Comparison of ENCODE assay signal across 25 cellular contexts in the genomic region with DNA sequence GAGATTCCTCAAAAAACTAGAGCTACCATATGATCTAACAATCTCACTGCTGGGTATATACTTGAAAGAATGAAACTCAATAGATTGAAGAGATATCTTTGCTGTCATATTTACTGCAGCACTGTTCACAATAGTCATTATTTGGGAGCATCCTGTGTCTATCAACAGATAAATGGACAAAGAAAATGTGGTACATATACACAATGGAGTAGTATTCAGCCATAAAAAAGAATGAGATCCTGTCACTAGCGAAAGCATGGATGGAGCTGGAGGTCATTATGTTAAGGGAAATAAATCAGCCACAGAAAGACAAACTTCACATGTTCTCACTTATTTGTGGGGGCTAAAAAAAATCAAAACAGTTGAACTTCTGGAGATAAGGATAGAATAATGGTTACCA.
"Had no signal": no experiment of that assay in that cellular context is flagged by ENCODE, and none has a peak within 500 bp of the region (broad histone marks: within the 10 kb centered on the region; RNA-seq: fewer than 3 reads in every experiment).

No MANE protein-coding gene starts in this region.

- H3K4me1 ChIP-seq: colonic mucosa, esophagus muscularis mucosa, esophagus squamous epithelium, foreskin keratinocyte, gastrocnemius medialis, gastroesophageal sphincter, heart left ventricle, heart right ventricle had no signal

- H3K27ac ChIP-seq: colonic mucosa, coronary artery, dorsolateral prefrontal cortex, epithelial cell of prostate, esophagus muscularis mucosa, esophagus squamous epithelium, foreskin keratinocyte, gastrocnemius medialis, gastroesophageal sphincter, heart left ventricle, heart right ventricle had no signal

- H3K4me3 Mint-ChIP-seq: dendritic cell treated with granulocyte-macrophage colony-stimulating factor and Interleukin-4, amounts not matched to agents 40 ng/mL and 50 ng/mL, for 4 days; effector memory CD8-positive, alpha-beta T cell; endodermal cell had no signal

- H3K27me3 ChIP-seq: colonic mucosa, dorsolateral prefrontal cortex, esophagus muscularis mucosa, esophagus squamous epithelium, foreskin keratinocyte, gastrocnemius medialis, gastroesophageal sphincter, heart left ventricle, heart right ventricle had no signal

- ATAC-seq: effector memory CD8-positive, alpha-beta T cell; esophagus mucosa; foreskin keratinocyte; gastrocnemius medialis; gastroesophageal sphincter; heart left ventricle; heart right ventricle had no signal

- H3K9me3 ChIP-seq: colonic mucosa, esophagus muscularis mucosa, esophagus squamous epithelium, gastrocnemius medialis had no signal

- H3K27me3 Mint-ChIP-seq: dendritic cell treated with granulocyte-macrophage colony-stimulating factor and Interleukin-4, amounts not matched to agents 40 ng/mL and 50 ng/mL, for 4 days; effector memory CD8-positive, alpha-beta T cell had no signal

- DNase-seq: colonic mucosa; cortex of kidney; dermis blood vessel endothelial cell; dorsolateral prefrontal cortex; effector CD4-positive, alpha-beta T cell; effector CD8-positive, alpha-beta T cell; effector memory CD4-positive, alpha-beta T cell; effector memory CD8-positive, alpha-beta T cell; endodermal cell; erythroblast; esophagus squamous epithelium; foreskin fibroblast; foreskin keratinocyte; foreskin melanocyte; gastrocnemius medialis; glutamatergic neuron; head of caudate nucleus; heart left ventricle; heart right ventricle had no signal

- H3K36me3 ChIP-seq: colonic mucosa, esophagus muscularis mucosa, esophagus squamous epithelium, gastrocnemius medialis, gastroesophageal sphincter, heart left ventricle, heart right ventricle had no signal

- H3K4me3 ChIP-seq: colonic mucosa, coronary artery, dorsolateral prefrontal cortex, esophagus muscularis mucosa, esophagus squamous epithelium, gastrocnemius medialis, gastroesophageal sphincter, heart left ventricle, heart right ventricle had no signal

- H3K27ac Mint-ChIP-seq: dendritic cell treated with granulocyte-macrophage colony-stimulating factor and Interleukin-4, amounts not matched to agents 40 ng/mL and 50 ng/mL, for 4 days; effector memory CD8-positive, alpha-beta T cell; endodermal cell had no signal
